Comparison of ENCODE assay signal across 1 cellular context in the genomic region with DNA sequence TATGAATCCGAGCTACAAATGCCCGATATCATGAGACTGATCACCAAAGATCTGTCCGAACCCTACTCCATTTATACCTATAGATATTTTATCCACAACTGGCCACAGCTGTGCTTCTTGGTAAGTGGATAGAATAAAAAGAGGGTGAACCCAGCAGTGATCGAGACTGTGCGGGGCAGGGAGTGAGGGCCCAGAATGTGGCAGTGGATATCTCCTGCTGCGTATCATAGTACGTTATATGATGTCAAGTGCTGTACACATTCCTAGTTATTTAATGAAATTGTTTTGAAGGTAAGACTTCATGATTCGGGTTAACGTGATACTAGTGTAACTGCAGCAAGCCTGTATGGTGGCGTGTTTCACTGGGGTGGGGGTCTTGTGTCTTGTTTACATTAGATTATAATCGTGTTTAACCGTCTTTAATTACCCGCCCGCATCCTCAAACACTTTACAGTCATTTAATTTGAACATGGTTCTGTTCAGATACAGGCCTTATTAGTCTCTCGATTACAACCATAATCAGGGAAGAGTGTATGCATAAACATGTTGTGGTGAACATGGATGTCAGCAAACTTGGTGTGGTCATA.
TF ChIP-seq lines count a peak whose summit lies in the region.

No MANE protein-coding gene starts in this region.

TF ChIP-seq in SK-N-SH treated with all-trans-retinoic acid at 6 μM for 48 hours, 23 proteins besides CTCF, POLR2A, EP300 and RAD21 (continued from another document):
- no peak for TF ChIP-seq ZNF70 (CRISPR knock-in tag; IDR thresholded peaks at IDR 0.05)
